ENCODE assay signal across 14 cellular contexts in genomic region chr18:12031836-12032235, GRCh38. TPM values are rescaled to one million over a fixed set of nuclear protein-coding genes. Genes with fewer than 3 reads are reported as not detected.
DNase-seq lines count a peak whose midpoint lies in the region; ATAC-seq and TF ChIP-seq lines count a peak whose summit lies in the region.
"Had no signal": no experiment of that assay in that cellular context is flagged by ENCODE, and none has a peak within 500 bp of the region (broad histone marks: within the 10 kb centered on the region; RNA-seq: fewer than 3 reads in every experiment).

No MANE protein-coding gene starts in this region.

- 61 to 67% methylated on average over 7 of the region's 7 CpGs for WGBS in heart right ventricle, 2 donors
- 19 to 29% methylated on average over 7 of the region's 7 CpGs for WGBS in esophagus squamous epithelium, 2 donors

- H3K9ac ChIP-seq in muscle layer of colon (ENCODE audit: low read length): no peak overlapping the region

- H3K9me3 ChIP-seq in heart right ventricle: no peaks in the 10 kb centered on the region
- H3K9me3 ChIP-seq in right atrium auricular region: no peaks in the 10 kb centered on the region
- no peaks in the 10 kb centered on the region for H3K9me3 ChIP-seq in esophagus squamous epithelium
- H3K9me3 ChIP-seq in muscle layer of colon (ENCODE audit: low read length): no peaks in the 10 kb centered on the region
- H3K9me3 ChIP-seq in vagina: no peaks in the 10 kb centered on the region
- H3K9me3 ChIP-seq: A549 had no signal

- peak; percentile 41 to 59 for DNase-seq in heart right ventricle
- no peak for DNase-seq in right atrium auricular region (ENCODE audit: low spot score)
- no peak for DNase-seq in esophagus squamous epithelium (lab: John Stamatoyannopoulos, UW)
- peak in 1 of 2 donors; percentile 88 for DNase-seq in vagina (ENCODE audit: extremely low spot score in 2 of 2)
- no peak for DNase-seq in globus pallidus (ENCODE audit: low spot score)
- no peak for DNase-seq in NCI-H748 treated with DMSO at 0.1 percent for 48 hours (lab: John Stamatoyannopoulos, UW)
- DNase-seq: activated CD4-positive, alpha-beta T cell treated with anti-CD3 and anti-CD28 coated beads, Interleukin-2, amount 10 ng/mL, durations not matched to agents 7 days and 5 days; kidney glomerular epithelial cell; naive thymus-derived CD8-positive, alpha-beta T cell; NCI-H446 had no signal

- ATAC-seq in heart right ventricle: peak in 2 of 8 donors; percentile 41 to 60
- ATAC-seq in GM19324 (IDR thresholded peaks at IDR 0.05; ENCODE audit: low FRiP score, unreplicated experiment): no peak
- ATAC-seq: A549; naive thymus-derived CD8-positive, alpha-beta T cell had no signal

- H3K36me3 ChIP-seq in heart right ventricle (peaks cover 0 to 52% (median 0%) of the 10 kb centered on the region in 9 donors), right atrium auricular region (no peaks in the 10 kb centered on the region), esophagus squamous epithelium (peaks cover 0 to 52% (median 3%) of the 10 kb centered on the region in 3 donors), muscle layer of colon (ENCODE audit: insufficient read depth, low read length) (peaks cover 6% of the 10 kb centered on the region), vagina (peaks cover 0 to 14% of the 10 kb centered on the region in 2 donors)

- intact Hi-C loops in heart right ventricle (cut with DNase I) (loop anchor here in 4 of 10 donors (10.0 kb wide), 3 partner anchors 47 to 377 kb away; partner anchors contain the start of gene IMPA2 (in 2 of the 4)), esophagus squamous epithelium (cut with DNase I) (loop anchor here (10.0 kb wide), 1 partner anchor 177 kb away; the partner anchor contains the start of gene CHMP1B), vagina (cut with DNase I) (no loop called here)

- TF ChIP-seq CTCF in heart right ventricle (IDR thresholded peaks at IDR 0.05): no peak
- no peak for TF ChIP-seq CTCF in right atrium auricular region (IDR thresholded peaks at IDR 0.05)
- no peak for TF ChIP-seq CTCF in esophagus squamous epithelium (IDR thresholded peaks at IDR 0.05)
- TF ChIP-seq CTCF in vagina (IDR thresholded peaks at IDR 0.05): no peak

- H3K27me3 ChIP-seq in heart right ventricle (no peaks in the 10 kb centered on the region), right atrium auricular region (no peaks in the 10 kb centered on the region), esophagus squamous epithelium (no peaks in the 10 kb centered on the region), muscle layer of colon (ENCODE audit: control insufficient read depth in 1 of 2, insufficient read depth in 2 of 2, low read length in 2 of 2) (no peaks in the 10 kb centered on the region), vagina (no peaks in the 10 kb centered on the region)

- H3K4me3 ChIP-seq in heart right ventricle (no peak overlapping the region), right atrium auricular region (no peak overlapping the region), esophagus squamous epithelium (no peak overlapping the region), muscle layer of colon (ENCODE audit: low read depth in 1 of 2, low read length in 2 of 2) (no peak overlapping the region), vagina (no peak overlapping the region)
- H3K4me3 ChIP-seq: A549, smooth muscle cell had no signal

- TF ChIP-seq POLR2A in esophagus squamous epithelium (IDR thresholded peaks at IDR 0.05) (no peak), vagina (IDR thresholded peaks at IDR 0.05) (no peak)

- H3K4me1 ChIP-seq in heart right ventricle (peaks cover 0 to 25% (median 5%) of the 10 kb centered on the region in 9 donors), right atrium auricular region (peaks cover 0 to 5% of the 10 kb centered on the region in 2 donors), esophagus squamous epithelium (peaks cover 24 to 100% (median 57%) of the 10 kb centered on the region in 3 donors), muscle layer of colon (ENCODE audit: insufficient read depth, low read length) (peaks cover 12% of the 10 kb centered on the region), vagina (peaks cover 70% of the 10 kb centered on the region)
- H3K4me1 ChIP-seq: A549 had no signal

- peak overlapping the region in 5 of 10 donors; percentile 41 to 68 (median 57) for H3K27ac ChIP-seq in heart right ventricle
- no peak overlapping the region for H3K27ac ChIP-seq in right atrium auricular region
- peak overlapping the region; percentile 84 to 93 (median 90) for H3K27ac ChIP-seq in esophagus squamous epithelium
- peak overlapping the region; percentile 12 for H3K27ac ChIP-seq in muscle layer of colon (ENCODE audit: low read depth, low read length)
- H3K27ac ChIP-seq in vagina: peak overlapping the region; percentile 78
- H3K27ac ChIP-seq: A549 had no signal

RNA-seq across cellular contexts. Expression of gene IMPA2, which starts 50.5 kb away (rescaled TPM):
- total RNA-seq in heart right ventricle (10 to 100 TPM; 19.8 to 79.6 (median 32.2) TPM), right atrium auricular region (10 to 100 TPM; 20.2 to 22.9 TPM), esophagus squamous epithelium (100 to 1,000 TPM; 121 to 235 (median 164) TPM), vagina (128 TPM)
- polyA plus RNA-seq in heart right ventricle: 10 to 100 TPM; 17.6 to 41.9 TPM

Comparison
In these comparisons a context has a peak if more than half of its experiments do, and no peak if none do; other contexts are left out.
1. DNase-seq: peak in heart right ventricle (2 of 2); none in right atrium auricular region (single experiment), esophagus squamous epithelium (single experiment), globus pallidus (single experiment) and NCI-H748 treated with DMSO at 0.1 percent for 48 hours (single experiment).
2. H3K27ac ChIP-seq: peak in esophagus squamous epithelium (4 of 4), muscle layer of colon (single experiment) and vagina (single experiment); none in right atrium auricular region (0 of 2).